26 cellular contexts compared by ENCODE assay signal in genomic region chr6:168242655-168243225, GRCh38.
"Had no signal": no experiment of that assay in that cellular context is flagged by ENCODE, and none has a peak within 500 bp of the region (broad histone marks: within the 10 kb centered on the region; RNA-seq: fewer than 3 reads in every experiment).

No MANE protein-coding gene starts in this region.

- H3K4me3 Mint-ChIP-seq: activated CD4-positive, alpha-beta T cell treated with anti-CD3 and anti-CD28 coated beads for 36 hours; activated CD8-positive, alpha-beta T cell treated with anti-CD3 and anti-CD28 coated beads, Interleukin-2, amount 10 ng/mL, durations not matched to agents 7 days and 5 days; activated naive CD4-positive, alpha-beta T cell treated with anti-CD3 and anti-CD28 coated beads, Interleukin-2, amount 50 U/mL, for 24 hours; activated T-cell treated with anti-CD3 and anti-CD28 coated beads, Interleukin-2, amount 50 U/mL, for 24 hours; activated T-helper 1 cell treated with anti-CD3 and anti-CD28 coated beads, Interleukin-12 subunit alpha, Interleukin-12 subunit beta, Interleukin-2, Interleukin-4 antibody, amounts not matched to agents 30 ng/mL and 10 ng/mL and 1 ng/mL, durations not matched to agents 14 hours and 24 hours and 36 hours had no signal

- H3K4me3 ChIP-seq: breast epithelium, Peyer's patch, SJCRH30 had no signal

- H3K9me3 ChIP-seq: breast epithelium, Peyer's patch, SJCRH30, SK-N-SH had no signal

- H3K27me3 ChIP-seq: breast epithelium, Peyer's patch had no signal

- H3K36me3 Mint-ChIP-seq: activated naive CD4-positive, alpha-beta T cell treated with anti-CD3 and anti-CD28 coated beads, Interleukin-2, amount 50 U/mL, for 24 hours had no signal

- DNase-seq: activated CD4-positive, alpha-beta T cell treated with anti-CD3 and anti-CD28 coated beads for 36 hours; activated CD8-positive, alpha-beta memory T cell treated with anti-CD3 and anti-CD28 coated beads, Interleukin-2, amount 50 U/mL, for 48 hours; activated CD8-positive, alpha-beta T cell treated with anti-CD3 and anti-CD28 coated beads, Interleukin-2, amount 10 ng/mL, durations not matched to agents 7 days and 5 days; activated effector memory CD4-positive, alpha-beta T cell treated with Interleukin-2 at 50 U/mL for 16 hours; activated naive CD4-positive, alpha-beta T cell; activated T-cell treated with anti-CD3 and anti-CD28 coated beads, Interleukin-2, amount 50 U/mL, for 24 hours; aorta; caudate nucleus; MM.1S; NCI-H1105; NCI-H1436; NCI-H1694 treated with DMSO at 0.1 percent for 48 hours; NCI-H2029 treated with DMSO at 0.1 percent for 48 hours; NCI-H510A treated with DMSO at 0.1 percent for 48 hours; NCI-H69; NK-92 treated with Interleukin-12 subunit alpha and Interleukin-12 subunit beta, amount 100 ng/mL, for 24 hours; Peyer's patch; Right ventricle myocardium superior; SJCRH30; SK-N-SH; T-helper 1 cell; WERI-Rb-1 had no signal

- H3K27ac Mint-ChIP-seq: activated CD4-positive, alpha-beta T cell treated with anti-CD3 and anti-CD28 coated beads for 36 hours; activated CD8-positive, alpha-beta T cell treated with anti-CD3 and anti-CD28 coated beads, Interleukin-2, amount 10 ng/mL, durations not matched to agents 7 days and 5 days; activated naive CD4-positive, alpha-beta T cell treated with anti-CD3 and anti-CD28 coated beads, Interleukin-2, amount 50 U/mL, for 24 hours; activated T-cell treated with anti-CD3 and anti-CD28 coated beads, Interleukin-2, amount 50 U/mL, for 24 hours; activated T-helper 1 cell treated with anti-CD3 and anti-CD28 coated beads, Interleukin-12 subunit alpha, Interleukin-12 subunit beta, Interleukin-2, Interleukin-4 antibody, amounts not matched to agents 30 ng/mL and 10 ng/mL and 1 ng/mL, durations not matched to agents 14 hours and 24 hours and 36 hours had no signal

- H3K4me1 Mint-ChIP-seq: activated naive CD4-positive, alpha-beta T cell treated with anti-CD3 and anti-CD28 coated beads, Interleukin-2, amount 50 U/mL, for 24 hours had no signal

- H3K4me1 ChIP-seq: breast epithelium, SJCRH30 had no signal

- H3K27ac ChIP-seq: breast epithelium, Peyer's patch, RWPE1, SJCRH30, WERI-Rb-1 had no signal

- H3K9me3 Mint-ChIP-seq: activated naive CD4-positive, alpha-beta T cell treated with anti-CD3 and anti-CD28 coated beads, Interleukin-2, amount 50 U/mL, for 24 hours; activated T-cell treated with anti-CD3 and anti-CD28 coated beads, Interleukin-2, amount 50 U/mL, for 24 hours; activated T-helper 1 cell treated with anti-CD3 and anti-CD28 coated beads, Interleukin-12 subunit alpha, Interleukin-12 subunit beta, Interleukin-2, Interleukin-4 antibody, amounts not matched to agents 30 ng/mL and 10 ng/mL and 1 ng/mL, durations not matched to agents 14 hours and 24 hours and 36 hours had no signal

- H3K27me3 Mint-ChIP-seq: activated naive CD4-positive, alpha-beta T cell treated with anti-CD3 and anti-CD28 coated beads, Interleukin-2, amount 50 U/mL, for 24 hours had no signal

- ATAC-seq: activated CD4-positive, alpha-beta T cell treated with anti-CD3 and anti-CD28 coated beads for 36 hours; activated CD8-positive, alpha-beta T cell treated with anti-CD3 and anti-CD28 coated beads, Interleukin-2, amount 10 ng/mL, durations not matched to agents 7 days and 5 days had no signal

- H3K36me3 ChIP-seq: breast epithelium, Peyer's patch, SJCRH30, WERI-Rb-1 had no signal
